26 cellular contexts compared by ENCODE assay signal in genomic region chr1:16199700-16200099, GRCh38. TPM values are rescaled to one million over a fixed set of nuclear protein-coding genes. Genes with fewer than 3 reads are reported as not detected.
"Had no signal": no experiment of that assay in that cellular context is flagged by ENCODE, and none has a peak within 500 bp of the region (broad histone marks: within the 10 kb centered on the region; RNA-seq: fewer than 3 reads in every experiment).

No MANE protein-coding gene starts in this region.

- H3K4me3 ChIP-seq: pancreas, prostate gland, skin epidermis, stomach, tibial artery, upper lobe of right lung had no signal

- H3K27me3 Mint-ChIP-seq: activated CD4-positive, alpha-beta memory T cell treated with anti-CD3 and anti-CD28 coated beads for 36 hours; activated naive CD4-positive, alpha-beta T cell treated with anti-CD3 and anti-CD28 coated beads, Interleukin-2, amount 50 U/mL, for 24 hours; central memory CD8-positive, alpha-beta T cell; T-cell had no signal

- H3K27ac ChIP-seq: epithelial cell of prostate, pancreas, prostate gland, stomach, tibial artery, upper lobe of right lung, VCaP had no signal

- H3K36me3 ChIP-seq: pancreas, prostate gland had no signal

- H3K4me1 ChIP-seq: pancreas, prostate gland, stomach, tibial artery, upper lobe of right lung had no signal

- H3K27me3 ChIP-seq: pancreas, stomach, tibial artery, upper lobe of right lung had no signal

- H3K4me3 Mint-ChIP-seq: activated CD4-positive, alpha-beta memory T cell treated with anti-CD3 and anti-CD28 coated beads for 36 hours; activated naive CD4-positive, alpha-beta T cell treated with anti-CD3 and anti-CD28 coated beads, Interleukin-2, amount 50 U/mL, for 24 hours; activated T-cell treated with anti-CD3 and anti-CD28 coated beads, Interleukin-2, amount 50 U/mL, for 4 hours; central memory CD8-positive, alpha-beta T cell; T-cell; T-helper 2 cell treated with Interferon-gamma antibody and Interleukin-4, amounts not matched to agents 5 μg/mL and 100 μg/mL, for 36 hours had no signal

- DNase-seq: activated CD4-positive, alpha-beta memory T cell treated with anti-CD3 and anti-CD28 coated beads for 36 hours; activated CD4-positive, alpha-beta T cell treated with anti-CD3 and anti-CD28 coated beads for 4 hours; activated T-cell treated with anti-CD3 and anti-CD28 coated beads, Interleukin-2, amount 50 U/mL, for 4 hours; anterior cingulate cortex; dermis blood vessel endothelial cell; effector CD4-positive, alpha-beta T cell; glutamatergic neuron; islet precursor cell; left ventricle myocardium superior; retina; stimulated activated CD4-positive, alpha-beta T cell treated with anti-CD3 and anti-CD28 coated beads, Interleukin-12 subunit alpha, Interleukin-12 subunit beta, amount 100 ng/mL, for 4 hours; stimulated activated CD4-positive, alpha-beta T cell treated with anti-CD3 and anti-CD28 coated beads, Interleukin-4, amount 100 ng/mL, for 1 hour; stomach; T-cell; tibial artery; upper lobe of right lung had no signal

- H3K9me3 ChIP-seq: pancreas, prostate gland, stomach, tibial artery, upper lobe of right lung had no signal

- H3K9me3 Mint-ChIP-seq: activated CD4-positive, alpha-beta memory T cell treated with anti-CD3 and anti-CD28 coated beads for 36 hours; activated naive CD4-positive, alpha-beta T cell treated with anti-CD3 and anti-CD28 coated beads, Interleukin-2, amount 50 U/mL, for 24 hours; activated T-cell treated with anti-CD3 and anti-CD28 coated beads, Interleukin-2, amount 50 U/mL, for 4 hours; activated T-helper 2 cell treated with anti-CD3 and anti-CD28 coated beads, Interferon-gamma antibody, Interleukin-2, Interleukin-4, amounts not matched to agents 10 μg/mL and 5 μg/mL and 100 μg/mL, durations not matched to agents 14 hours and 24 hours and 36 hours; central memory CD8-positive, alpha-beta T cell; T-cell; T-helper 2 cell treated with Interferon-gamma antibody and Interleukin-4, amounts not matched to agents 5 μg/mL and 100 μg/mL, for 36 hours had no signal

- ATAC-seq: activated T-cell treated with anti-CD3 and anti-CD28 coated beads, Interleukin-2, amount 50 U/mL, for 4 hours; left ventricle myocardium superior; pancreas; sciatic nerve; T-cell; upper lobe of right lung had no signal

- H3K27ac Mint-ChIP-seq: activated T-helper 2 cell treated with anti-CD3 and anti-CD28 coated beads, Interferon-gamma antibody, Interleukin-2, Interleukin-4, amounts not matched to agents 10 μg/mL and 5 μg/mL and 100 μg/mL, durations not matched to agents 14 hours and 24 hours and 36 hours; T-helper 2 cell treated with Interferon-gamma antibody and Interleukin-4, amounts not matched to agents 5 μg/mL and 100 μg/mL, for 36 hours had no signal

RNA-seq across cellular contexts. Expression of gene EPHA2, which starts 43.8 kb away (rescaled TPM):
- total RNA-seq: activated T-helper 2 cell treated with anti-CD3 and anti-CD28 coated beads, Interferon-gamma antibody, Interleukin-2, Interleukin-4, amounts not matched to agents 10 μg/mL and 5 μg/mL and 100 μg/mL, durations not matched to agents 14 hours and 24 hours and 36 hours had no signal
